Comparison of ENCODE assay signal across 8 cellular contexts in genomic region chr11:28108909-28109308, GRCh38. TPM values are rescaled to one million over a fixed set of nuclear protein-coding genes. Genes with fewer than 3 reads are reported as not detected.
A peak's percentile ranks its signal among the peaks of the same experiment; 100 is the strongest.
DNase-seq lines count a peak whose midpoint lies in the region; ATAC-seq and TF ChIP-seq lines count a peak whose summit lies in the region.

No MANE protein-coding gene starts in this region.

- H3K27me3 Mint-ChIP-seq in activated CD4-positive, alpha-beta T cell treated with anti-CD3 and anti-CD28 coated beads, Interleukin-2, amount 10 ng/mL, durations not matched to agents 24 days and 14 days, result no peaks in the 10 kb centered on the region
- no peaks in the 10 kb centered on the region for H3K27me3 Mint-ChIP-seq in activated CD8-positive, alpha-beta T cell treated with anti-CD3 and anti-CD28 coated beads for 36 hours

- CTCF ChIA-PET in activated CD8-positive, alpha-beta T cell treated with anti-CD3 and anti-CD28 coated beads for 36 hours (lab: Charles Lee), result no interaction called here

- H3K9me3 ChIP-seq in iPS-15b (ENCODE audit: control insufficient read depth, insufficient read depth, low read length) (no peaks in the 10 kb centered on the region), suprapubic skin (no peaks in the 10 kb centered on the region)

- H3K36me3 ChIP-seq in iPS-15b (ENCODE audit: control insufficient read depth, insufficient read depth, low read length) (no peaks in the 10 kb centered on the region), suprapubic skin (peaks cover 2% of the 10 kb centered on the region)

- H3K4me3 ChIP-seq in iPS-15b (ENCODE audit: low read depth, low read length), result peak overlapping the region; percentile 60
- peak overlapping the region; percentile 64 for H3K4me3 ChIP-seq in suprapubic skin

- peaks cover 4% of the 10 kb centered on the region for H3K4me1 ChIP-seq in iPS-15b (ENCODE audit: control insufficient read depth, insufficient read depth, low read length)
- peaks cover 41% of the 10 kb centered on the region for H3K4me1 ChIP-seq in suprapubic skin

- no peak for TF ChIP-seq EP300 in suprapubic skin (IDR thresholded peaks at IDR 0.05)

- no peak for DNase-seq in activated CD4-positive, alpha-beta T cell treated with anti-CD3 and anti-CD28 coated beads, Interleukin-2, amount 10 ng/mL, durations not matched to agents 24 days and 14 days
- DNase-seq in activated CD4-positive, alpha-beta T cell treated with anti-CD3 and anti-CD28 coated beads, Interleukin-2, amount 50 U/mL, for 48 hours, result no peak
- no peak for DNase-seq in activated CD8-positive, alpha-beta T cell treated with anti-CD3 and anti-CD28 coated beads for 36 hours
- DNase-seq in suprapubic skin (ENCODE audit: low spot score in 2 of 2), result no peak
- no peak for DNase-seq in KBM-7
- DNase-seq in hippocampal formation (lab: John Stamatoyannopoulos, UW), result no peak

- no peak for TF ChIP-seq POLR2A in suprapubic skin (IDR thresholded peaks at IDR 0.05)

- ATAC-seq in activated CD8-positive, alpha-beta T cell treated with anti-CD3 and anti-CD28 coated beads for 36 hours, result no peak
- no peak for ATAC-seq in HG03159 (IDR thresholded peaks at IDR 0.05; ENCODE audit: unreplicated experiment)

- H3K9me3 Mint-ChIP-seq in activated CD4-positive, alpha-beta T cell treated with anti-CD3 and anti-CD28 coated beads, Interleukin-2, amount 10 ng/mL, durations not matched to agents 24 days and 14 days, result no peaks in the 10 kb centered on the region
- H3K9me3 Mint-ChIP-seq in activated CD8-positive, alpha-beta T cell treated with anti-CD3 and anti-CD28 coated beads for 36 hours, result no peaks in the 10 kb centered on the region

- no peaks in the 10 kb centered on the region for H3K27me3 ChIP-seq in iPS-15b (ENCODE audit: control insufficient read depth, insufficient read depth, low read length)
- no peaks in the 10 kb centered on the region for H3K27me3 ChIP-seq in suprapubic skin

- H3K27ac ChIP-seq in suprapubic skin, result peak overlapping the region; percentile 81

- peaks cover 55% of the 10 kb centered on the region for H3K4me1 Mint-ChIP-seq in activated CD4-positive, alpha-beta T cell treated with anti-CD3 and anti-CD28 coated beads, Interleukin-2, amount 10 ng/mL, durations not matched to agents 24 days and 14 days
- H3K4me1 Mint-ChIP-seq in activated CD8-positive, alpha-beta T cell treated with anti-CD3 and anti-CD28 coated beads for 36 hours (ENCODE audit: low read depth), result peaks cover 36% of the 10 kb centered on the region

- POLR2A ChIA-PET in activated CD8-positive, alpha-beta T cell treated with anti-CD3 and anti-CD28 coated beads for 36 hours (lab: Charles Lee), result no interaction called here

- 39% methylated on average over 3 of the region's 3 CpGs for WGBS in suprapubic skin

- TF ChIP-seq CTCF in activated CD8-positive, alpha-beta T cell treated with anti-CD3 and anti-CD28 coated beads for 36 hours (IDR thresholded peaks at IDR 0.05), result no peak
- TF ChIP-seq CTCF in suprapubic skin (IDR thresholded peaks at IDR 0.05), result no peak

- peaks cover 12% of the 10 kb centered on the region for H3K36me3 Mint-ChIP-seq in activated CD4-positive, alpha-beta T cell treated with anti-CD3 and anti-CD28 coated beads, Interleukin-2, amount 10 ng/mL, durations not matched to agents 24 days and 14 days (ENCODE audit: low read depth)
- peaks cover 11% of the 10 kb centered on the region for H3K36me3 Mint-ChIP-seq in activated CD8-positive, alpha-beta T cell treated with anti-CD3 and anti-CD28 coated beads for 36 hours (ENCODE audit: low read depth)

- intact Hi-C loops in activated CD4-positive, alpha-beta T cell treated with anti-CD3 and anti-CD28 coated beads, Interleukin-2, amount 10 ng/mL, durations not matched to agents 24 days and 14 days (cut with micrococcal nuclease), result loop anchor here (1.0 to 10.0 kb wide), 2 partner anchors 603 to 744 kb away; partner anchors contain the start of genes CCDC34 and LIN7C
- intact Hi-C loops in activated CD8-positive, alpha-beta T cell treated with anti-CD3 and anti-CD28 coated beads for 36 hours (cut with micrococcal nuclease), result loop anchor here (5.0 kb wide), 1 partner anchor 602 kb away; the partner anchor contains the start of gene LIN7C

- no peak overlapping the region for H3K9ac ChIP-seq in iPS-15b (ENCODE audit: low read depth, low read length)

- H3K4me3 Mint-ChIP-seq in activated CD4-positive, alpha-beta T cell treated with anti-CD3 and anti-CD28 coated beads, Interleukin-2, amount 10 ng/mL, durations not matched to agents 24 days and 14 days, result peak overlapping the region; percentile 99
- H3K4me3 Mint-ChIP-seq in activated CD8-positive, alpha-beta T cell treated with anti-CD3 and anti-CD28 coated beads for 36 hours, result peak overlapping the region; percentile 98

- peak overlapping the region; percentile 100 for H3K27ac Mint-ChIP-seq in activated CD4-positive, alpha-beta T cell treated with anti-CD3 and anti-CD28 coated beads, Interleukin-2, amount 10 ng/mL, durations not matched to agents 24 days and 14 days
- peak overlapping the region; percentile 99 for H3K27ac Mint-ChIP-seq in activated CD8-positive, alpha-beta T cell treated with anti-CD3 and anti-CD28 coated beads for 36 hours

- in situ Hi-C loops in KBM-7 (cut with MboI; ENCODE audit: low pct_unique_long_range_greater_than_20kb, low sequenced_read_pairs), result no loop called here

RNA-seq across cellular contexts. Expression of gene METTL15, which starts 0.7 kb away (rescaled TPM):
- total RNA-seq in activated CD4-positive, alpha-beta T cell treated with anti-CD3 and anti-CD28 coated beads, Interleukin-2, amount 10 ng/mL, durations not matched to agents 24 days and 14 days, result 16.9 and 18.3 TPM in 2 replicates
- 10 to 100 TPM; 19.4 to 20.4 TPM for total RNA-seq in activated CD8-positive, alpha-beta T cell treated with anti-CD3 and anti-CD28 coated beads for 36 hours
- total RNA-seq in suprapubic skin, result 10 to 100 TPM in 3 of 4 donors, 1 to 10 TPM in 1; 6.4 to 16.1 (median 10.2) TPM

RNA-seq across cellular contexts. Expression of gene KIF18A, which starts 1.0 kb away (rescaled TPM):
- 15.4 and 15.5 TPM in 2 replicates for total RNA-seq in activated CD4-positive, alpha-beta T cell treated with anti-CD3 and anti-CD28 coated beads, Interleukin-2, amount 10 ng/mL, durations not matched to agents 24 days and 14 days
- 10 to 100 TPM; 22.3 to 23.2 TPM for total RNA-seq in activated CD8-positive, alpha-beta T cell treated with anti-CD3 and anti-CD28 coated beads for 36 hours
- total RNA-seq in suprapubic skin, result 1 to 10 TPM; 2.9 to 6.6 (median 4.2) TPM
